In the genomic region with DNA sequence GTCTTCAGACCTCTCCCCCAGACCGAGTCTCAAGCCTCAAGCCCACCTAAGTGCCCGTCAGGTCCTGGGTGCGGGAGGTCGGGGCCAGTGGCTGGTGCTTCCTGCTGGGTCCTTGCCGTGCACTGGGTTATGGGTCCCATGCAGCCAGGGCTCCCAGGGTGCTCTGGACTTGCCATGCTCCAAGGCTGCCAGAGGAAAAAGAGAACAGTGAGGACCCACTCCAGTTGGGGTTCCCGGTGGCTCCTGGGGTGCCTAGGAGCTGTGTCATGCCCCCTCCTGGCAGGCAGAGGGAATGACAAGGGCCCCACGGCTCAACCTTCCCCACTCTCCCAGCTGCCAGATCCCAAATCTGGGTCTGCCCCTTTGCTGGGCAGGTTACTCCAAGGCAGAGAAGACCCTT, we compare ENCODE assay signal across 11 cellular contexts. TPM values are rescaled to one million over a fixed set of nuclear protein-coding genes. Genes with fewer than 3 reads are reported as not detected.
DNase-seq lines count a peak whose midpoint lies in the region; ATAC-seq and TF ChIP-seq lines count a peak whose summit lies in the region.
"Had no signal": no experiment of that assay in that cellular context is flagged by ENCODE, and none has a peak within 500 bp of the region (broad histone marks: within the 10 kb centered on the region; RNA-seq: fewer than 3 reads in every experiment).

No MANE protein-coding gene starts in this region.

- CTCF ChIA-PET in activated CD4-positive, alpha-beta memory T cell treated with anti-CD3 and anti-CD28 coated beads, Interleukin-2, amount 10 ng/mL, durations not matched to agents 7 days and 5 days (lab: Charles Lee), result interaction anchor here (0.7 to 14.5 kb wide), 9 partner anchors 8 to 129 kb away, joined by 3 to 266 read pairs (median 5); partner anchors contain the start of gene CYLD

- POLR2A ChIA-PET in activated CD4-positive, alpha-beta memory T cell treated with anti-CD3 and anti-CD28 coated beads, Interleukin-2, amount 10 ng/mL, durations not matched to agents 7 days and 5 days (lab: Charles Lee), result interaction anchor here (5.2 to 11.4 kb wide), 2 partner anchors 11 to 67 kb away, joined by 118 to 144 read pairs; partner anchors contain the start of gene CYLD

- H3K27ac Mint-ChIP-seq in activated CD4-positive, alpha-beta memory T cell treated with anti-CD3 and anti-CD28 coated beads, Interleukin-2, amount 10 ng/mL, durations not matched to agents 7 days and 5 days, result peak overlapping the region; percentile 50

- peaks cover 79% of the 10 kb centered on the region for H3K36me3 Mint-ChIP-seq in activated CD4-positive, alpha-beta memory T cell treated with anti-CD3 and anti-CD28 coated beads, Interleukin-2, amount 10 ng/mL, durations not matched to agents 7 days and 5 days (ENCODE audit: low read depth)

- H3K27me3 ChIP-seq in GM06990 (replicated peaks; ENCODE audit: control insufficient read depth, insufficient read depth, low read length), result no peaks in the 10 kb centered on the region
- H3K27me3 ChIP-seq: tibial artery had no signal

- H3K4me3 ChIP-seq in AG09309 (ENCODE audit: control insufficient read depth, low read depth, low read length), result no peak overlapping the region
- H3K4me3 ChIP-seq in GM06990 (replicated peaks; ENCODE audit: low read depth, low read length), result no peak overlapping the region
- H3K4me3 ChIP-seq: lung, tibial artery had no signal

- TF ChIP-seq CTCF in AG09309 (IDR thresholded peaks at IDR 0.05; ENCODE audit: control insufficient read depth, insufficient read depth, low read depth, low read length, missing control alignments) (peak; percentile 36), GM06990 (IDR thresholded peaks at IDR 0.05; ENCODE audit: insufficient read depth, low read length, poor library complexity, severe bottlenecking) (peak; percentile 65)

- no peaks in the 10 kb centered on the region for H3K27me3 Mint-ChIP-seq in activated CD4-positive, alpha-beta memory T cell treated with anti-CD3 and anti-CD28 coated beads, Interleukin-2, amount 10 ng/mL, durations not matched to agents 7 days and 5 days

- H3K4me3 Mint-ChIP-seq in activated CD4-positive, alpha-beta memory T cell treated with anti-CD3 and anti-CD28 coated beads, Interleukin-2, amount 10 ng/mL, durations not matched to agents 7 days and 5 days, result no peak overlapping the region

- H3K4me1 Mint-ChIP-seq in activated CD4-positive, alpha-beta memory T cell treated with anti-CD3 and anti-CD28 coated beads, Interleukin-2, amount 10 ng/mL, durations not matched to agents 7 days and 5 days, result peaks cover 63% of the 10 kb centered on the region

- H3K9me3 Mint-ChIP-seq in activated CD4-positive, alpha-beta memory T cell treated with anti-CD3 and anti-CD28 coated beads, Interleukin-2, amount 10 ng/mL, durations not matched to agents 7 days and 5 days, result peaks cover 11% of the 10 kb centered on the region

- H3K36me3 ChIP-seq in GM06990 (ENCODE audit: control insufficient read depth, insufficient read depth, low read length), result peaks cover 29% of the 10 kb centered on the region

- no peak for DNase-seq in AG09309 (ENCODE audit: low read depth)
- DNase-seq in GM06990 (ENCODE audit: extremely low read depth, insufficient read length), result no peak
- DNase-seq in activated CD4-positive, alpha-beta memory T cell treated with anti-CD3 and anti-CD28 coated beads, Interleukin-2, amount 10 ng/mL, durations not matched to agents 7 days and 5 days, result no peak
- DNase-seq in left lobe of liver (ENCODE audit: low spot score), result no peak
- no peak for DNase-seq in putamen (ENCODE audit: low spot score)
- no peak for DNase-seq in C1 segment of cervical spinal cord (lab: John Stamatoyannopoulos, UW)
- no peak for DNase-seq in NOMO-1 treated with dmso at 0.1 percent for 144 hours (lab: John Stamatoyannopoulos, UW; ENCODE audit: unreplicated experiment)
- DNase-seq: NCI-H345 had no signal

- ATAC-seq in left lobe of liver (peak; percentile 52), GM21447 (IDR thresholded peaks at IDR 0.05; ENCODE audit: unreplicated experiment) (no peak)

RNA-seq across cellular contexts. Expression of gene SNX20, which starts 3.8 kb away (rescaled TPM):
- total RNA-seq in activated CD4-positive, alpha-beta memory T cell treated with anti-CD3 and anti-CD28 coated beads, Interleukin-2, amount 10 ng/mL, durations not matched to agents 7 days and 5 days, result 10 to 100 TPM; 94.7 to 97.7 TPM
- 0.53 TPM for total RNA-seq in left lobe of liver

RNA-seq across cellular contexts. Expression of gene NOD2, which starts 16.1 kb away (rescaled TPM):
- total RNA-seq in activated CD4-positive, alpha-beta memory T cell treated with anti-CD3 and anti-CD28 coated beads, Interleukin-2, amount 10 ng/mL, durations not matched to agents 7 days and 5 days, result 10 to 100 TPM; 20.8 to 24.1 TPM
- total RNA-seq in left lobe of liver, result 0.68 TPM

Comparison
In these comparisons a context has a peak if more than half of its experiments do, and no peak if none do; other contexts are left out.
1. RNA of gene SNX20, which starts 3.8 kb away (total RNA-seq): 94.7 to 97.7 TPM in activated CD4-positive, alpha-beta memory T cell treated with anti-CD3 and anti-CD28 coated beads, Interleukin-2, amount 10 ng/mL, durations not matched to agents 7 days and 5 days; 0.53 TPM in left lobe of liver (single experiment); every median in the first group is over 10 times any median in the second.
2. RNA of gene NOD2, which starts 16.1 kb away (total RNA-seq): 20.8 to 24.1 TPM in activated CD4-positive, alpha-beta memory T cell treated with anti-CD3 and anti-CD28 coated beads, Interleukin-2, amount 10 ng/mL, durations not matched to agents 7 days and 5 days; 0.68 TPM in left lobe of liver (single experiment); every median in the first group is over 10 times any median in the second.